Comparison of ENCODE assay signal across 2 cellular contexts in genomic region chr16:5089911-5090555, GRCh38. TPM values are rescaled to one million over a fixed set of nuclear protein-coding genes. Genes with fewer than 3 reads are reported as not detected.
"Had no signal": no experiment of that assay in that cellular context is flagged by ENCODE, and none has a peak within 500 bp of the region (broad histone marks: within the 10 kb centered on the region; RNA-seq: fewer than 3 reads in every experiment).

No MANE protein-coding gene starts in this region.

RNA-seq across cellular contexts. Expression of gene C16orf89, which starts 24.3 kb away (rescaled TPM):
- total RNA-seq: GM23248, HFFc6 had no signal
- polyA plus RNA-seq: GM23248 had no signal
